In genomic region chr7:99140813-99141212, GRCh38 we compare ENCODE assay signal across 10 cellular contexts. TPM values are rescaled to one million over a fixed set of nuclear protein-coding genes. Genes with fewer than 3 reads are reported as not detected.
A peak's percentile ranks its signal among the peaks of the same experiment; 100 is the strongest.
DNase-seq lines count a peak whose midpoint lies in the region; ATAC-seq and TF ChIP-seq lines count a peak whose summit lies in the region.
"Had no signal": no experiment of that assay in that cellular context is flagged by ENCODE, and none has a peak within 500 bp of the region (broad histone marks: within the 10 kb centered on the region; RNA-seq: fewer than 3 reads in every experiment).

No MANE protein-coding gene starts in this region.

- H3K56ac ChIP-seq in mesendoderm (ENCODE audit: low read length) = peak overlapping the region; percentile 0

- no peak overlapping the region for H2BK120ac ChIP-seq in mesendoderm (ENCODE audit: low read depth, low read length)

- no peak overlapping the region for H2BK5ac ChIP-seq in mesendoderm (ENCODE audit: low read length)

- H4K8ac ChIP-seq in mesendoderm (ENCODE audit: low read depth, low read length) = no peak overlapping the region

- no peak overlapping the region for H3K4me2 ChIP-seq in mesendoderm (ENCODE audit: low read length)

- H3K4me3 Mint-ChIP-seq in activated naive CD4-positive, alpha-beta T cell treated with anti-CD3 and anti-CD28 coated beads, Interleukin-2, amount 50 U/mL, for 24 hours = peak overlapping the region; percentile 90

- H4K5ac ChIP-seq in mesendoderm (ENCODE audit: low read length) = no peak overlapping the region

- no peak for ATAC-seq in upper lobe of left lung (ENCODE audit: low FRiP score in 2 of 2)
- ATAC-seq in HG03432 (IDR thresholded peaks at IDR 0.05; ENCODE audit: unreplicated experiment) = no peak
- ATAC-seq in HG03442 (IDR thresholded peaks at IDR 0.05; ENCODE audit: unreplicated experiment) = no peak
- ATAC-seq in HG03354 (IDR thresholded peaks at IDR 0.05; ENCODE audit: poor library complexity, severe bottlenecking, unreplicated experiment) = no peak
- ATAC-seq: activated naive CD4-positive, alpha-beta T cell treated with anti-CD3 and anti-CD28 coated beads, Interleukin-2, amount 50 U/mL, for 72 hours had no signal

- H3K27ac ChIP-seq in brain microvascular endothelial cell (peak overlapping the region; percentile 71), mesendoderm (ENCODE audit: low read depth, low read length) (no peak overlapping the region), upper lobe of left lung (peak overlapping the region; percentile 12 to 100 (median 68))

- H3K18ac ChIP-seq in mesendoderm (ENCODE audit: low read length) = no peak overlapping the region

- no peaks in the 10 kb centered on the region for H3K9me3 Mint-ChIP-seq in activated naive CD4-positive, alpha-beta T cell treated with anti-CD3 and anti-CD28 coated beads, Interleukin-2, amount 50 U/mL, for 24 hours

- TF ChIP-seq POLR2A in upper lobe of left lung (IDR thresholded peaks at IDR 0.05) = no peak

- no peaks in the 10 kb centered on the region for H3K27me3 Mint-ChIP-seq in activated naive CD4-positive, alpha-beta T cell treated with anti-CD3 and anti-CD28 coated beads, Interleukin-2, amount 50 U/mL, for 24 hours

- no peak overlapping the region for H3K4ac ChIP-seq in mesendoderm (ENCODE audit: low read depth, low read length)

- H3K23ac ChIP-seq in mesendoderm (ENCODE audit: low read length) = no peak overlapping the region

- H3K27me3 ChIP-seq in brain microvascular endothelial cell (replicated peaks) (no peaks in the 10 kb centered on the region), mesendoderm (ENCODE audit: insufficient read depth, low read length, poor library complexity) (no peaks in the 10 kb centered on the region), upper lobe of left lung (no peaks in the 10 kb centered on the region)

- H3K9me3 ChIP-seq in upper lobe of left lung = no peaks in the 10 kb centered on the region

- H3K4me3 ChIP-seq in brain microvascular endothelial cell (ENCODE audit: low read depth, low read length) = no peak overlapping the region
- no peak overlapping the region for H3K4me3 ChIP-seq in mesendoderm (ENCODE audit: low read length)
- peak overlapping the region in 2 of 4 donors; percentile 86 to 99 for H3K4me3 ChIP-seq in upper lobe of left lung

- peak overlapping the region; percentile 24 for H3K9ac ChIP-seq in mesendoderm (ENCODE audit: low read length)

- H3K4me1 Mint-ChIP-seq in activated naive CD4-positive, alpha-beta T cell treated with anti-CD3 and anti-CD28 coated beads, Interleukin-2, amount 50 U/mL, for 24 hours = peaks cover 66% of the 10 kb centered on the region

- H3K79me1 ChIP-seq in mesendoderm (ENCODE audit: low read length) = peaks cover 2% of the 10 kb centered on the region

- peak overlapping the region; percentile 68 for H3K27ac Mint-ChIP-seq in activated naive CD4-positive, alpha-beta T cell treated with anti-CD3 and anti-CD28 coated beads, Interleukin-2, amount 50 U/mL, for 24 hours

- H3K4me1 ChIP-seq in mesendoderm (ENCODE audit: control insufficient read depth, low read depth, low read length) (peaks cover 2% of the 10 kb centered on the region), upper lobe of left lung (peaks cover 34 to 67% (median 44%) of the 10 kb centered on the region in 4 donors)

- H3K36me3 ChIP-seq in brain microvascular endothelial cell (replicated peaks) (no peaks in the 10 kb centered on the region), mesendoderm (ENCODE audit: control insufficient read depth, insufficient read depth, low read length) (no peaks in the 10 kb centered on the region), upper lobe of left lung (no peaks in the 10 kb centered on the region)

- TF ChIP-seq CTCF in brain microvascular endothelial cell (IDR thresholded peaks at IDR 0.05; ENCODE audit: low read depth, low read length, missing control alignments) = no peak
- no peak for TF ChIP-seq CTCF in upper lobe of left lung (IDR thresholded peaks at IDR 0.05)

- H2BK15ac ChIP-seq in mesendoderm (replicated peaks; ENCODE audit: low read depth) = no peak overlapping the region

- DNase-seq in activated naive CD4-positive, alpha-beta T cell (lab: John Stamatoyannopoulos, UW) = no peak
- DNase-seq in brain microvascular endothelial cell (no peak), mesendoderm (no peak), upper lobe of left lung (no peak)
- DNase-seq: COR-L47 had no signal

- H3K79me2 ChIP-seq in mesendoderm (ENCODE audit: control insufficient read depth, insufficient read depth, low read length) = peaks cover 40% of the 10 kb centered on the region

- H3K36me3 Mint-ChIP-seq in activated naive CD4-positive, alpha-beta T cell treated with anti-CD3 and anti-CD28 coated beads, Interleukin-2, amount 50 U/mL, for 24 hours = no peaks in the 10 kb centered on the region

- H2AK5ac ChIP-seq in mesendoderm (ENCODE audit: low read length) = no peak overlapping the region

- in situ Hi-C loops in brain microvascular endothelial cell (cut with HindIII; ENCODE audit: low pct_ligation_motif_present, low sequenced_read_pairs) = no loop called here

- TF ChIP-seq EP300 in upper lobe of left lung (IDR thresholded peaks at IDR 0.05) = no peak

- no CpG with 5 or more reads among the region's 6 CpGs for WGBS in mesendoderm (ENCODE audit: extremely low coverage, insufficient coverage, low lambda C conversion rate)
- 81 to 86% methylated on average over 6 of the region's 6 CpGs for WGBS in upper lobe of left lung, 2 donors

RNA-seq across cellular contexts. Expression of gene SMURF1, which starts 3.1 kb away (rescaled TPM):
- 17.7 TPM for polyA plus RNA-seq in mesendoderm (2013, experiment 1 of 2)
- polyA plus RNA-seq in mesendoderm (2013, experiment 2 of 2) = 16.5 TPM
- total RNA-seq in upper lobe of left lung = 10 to 100 TPM; 33.0 to 54.4 (median 45.9) TPM
